In the genomic region with DNA sequence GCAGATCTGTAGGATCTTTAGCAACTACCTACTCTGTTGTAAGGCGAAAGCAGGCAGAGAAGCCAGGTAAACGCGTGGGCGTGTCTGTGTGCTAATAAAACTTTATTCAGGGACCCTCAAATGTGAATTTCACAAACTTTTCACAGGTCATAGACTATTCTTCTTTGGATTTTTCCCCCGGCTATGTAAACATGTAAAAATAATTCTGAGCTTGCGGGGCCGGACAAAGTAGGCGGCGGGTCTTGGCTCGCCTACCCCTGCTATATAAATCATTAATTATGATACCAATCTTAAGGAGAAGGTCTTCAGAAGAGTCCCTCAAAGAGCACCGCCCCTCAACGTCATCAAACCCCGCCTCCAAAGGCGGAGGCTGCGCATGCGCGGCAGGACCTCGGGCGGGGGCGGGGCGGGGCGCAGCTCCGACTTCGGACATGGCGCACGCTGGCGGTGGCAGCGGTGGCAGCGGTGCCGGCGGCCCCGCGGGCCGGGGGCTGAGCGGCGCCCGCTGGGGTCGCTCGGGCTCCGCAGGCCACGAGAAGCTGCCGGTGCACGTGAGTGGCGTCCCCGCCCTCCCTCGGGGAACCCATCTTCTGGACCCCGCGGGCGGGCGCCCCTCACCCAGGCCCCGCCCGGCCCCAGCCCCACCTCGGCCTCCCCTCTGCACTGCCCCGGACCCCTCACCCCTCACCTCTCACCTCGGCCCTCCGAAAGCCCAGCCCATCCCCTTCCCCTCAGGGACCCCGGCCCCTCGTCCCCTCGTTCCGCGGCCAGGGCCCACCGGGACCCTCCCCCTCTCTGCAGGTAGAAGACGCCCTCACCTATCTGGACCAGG, we compare ENCODE assay signal across 8 cellular contexts. TPM values are rescaled to one million over a fixed set of nuclear protein-coding genes. Genes with fewer than 3 reads are reported as not detected.
DNase-seq lines count a peak whose midpoint lies in the region; ATAC-seq, FAIRE-seq and TF ChIP-seq lines count a peak whose summit lies in the region.

A gene with protein sequence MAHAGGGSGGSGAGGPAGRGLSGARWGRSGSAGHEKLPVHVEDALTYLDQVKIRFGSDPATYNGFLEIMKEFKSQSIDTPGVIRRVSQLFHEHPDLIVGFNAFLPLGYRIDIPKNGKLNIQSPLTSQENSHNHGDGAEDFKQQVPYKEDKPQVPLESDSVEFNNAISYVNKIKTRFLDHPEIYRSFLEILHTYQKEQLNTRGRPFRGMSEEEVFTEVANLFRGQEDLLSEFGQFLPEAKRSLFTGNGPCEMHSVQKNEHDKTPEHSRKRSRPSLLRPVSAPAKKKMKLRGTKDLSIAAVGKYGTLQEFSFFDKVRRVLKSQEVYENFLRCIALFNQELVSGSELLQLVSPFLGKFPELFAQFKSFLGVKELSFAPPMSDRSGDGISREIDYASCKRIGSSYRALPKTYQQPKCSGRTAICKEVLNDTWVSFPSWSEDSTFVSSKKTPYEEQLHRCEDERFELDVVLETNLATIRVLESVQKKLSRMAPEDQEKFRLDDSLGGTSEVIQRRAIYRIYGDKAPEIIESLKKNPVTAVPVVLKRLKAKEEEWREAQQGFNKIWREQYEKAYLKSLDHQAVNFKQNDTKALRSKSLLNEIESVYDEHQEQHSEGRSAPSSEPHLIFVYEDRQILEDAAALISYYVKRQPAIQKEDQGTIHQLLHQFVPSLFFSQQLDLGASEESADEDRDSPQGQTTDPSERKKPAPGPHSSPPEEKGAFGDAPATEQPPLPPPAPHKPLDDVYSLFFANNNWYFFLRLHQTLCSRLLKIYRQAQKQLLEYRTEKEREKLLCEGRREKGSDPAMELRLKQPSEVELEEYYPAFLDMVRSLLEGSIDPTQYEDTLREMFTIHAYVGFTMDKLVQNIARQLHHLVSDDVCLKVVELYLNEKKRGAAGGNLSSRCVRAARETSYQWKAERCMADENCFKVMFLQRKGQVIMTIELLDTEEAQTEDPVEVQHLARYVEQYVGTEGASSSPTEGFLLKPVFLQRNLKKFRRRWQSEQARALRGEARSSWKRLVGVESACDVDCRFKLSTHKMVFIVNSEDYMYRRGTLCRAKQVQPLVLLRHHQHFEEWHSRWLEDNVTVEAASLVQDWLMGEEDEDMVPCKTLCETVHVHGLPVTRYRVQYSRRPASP (plus strand): TSS at position 409 of the 832 bp plus-strand sequence. CDS start 23 bp downstream, at position 432.

- no peak for FAIRE-seq in bronchial epithelial cell (lab: Jason Lieb, UNC)

- no peaks in the 10 kb centered on the region for H3K27me3 ChIP-seq in bronchial epithelial cell (ENCODE audit: control insufficient read depth, insufficient read depth, low read length)

- DNase-seq in DMS79 treated with DMSO at 0.1 percent for 48 hours (lab: John Stamatoyannopoulos, UW): peak; percentile 71
- DNase-seq in NCI-H226: peak; percentile 75
- DNase-seq in activated CD4-positive, CD25-positive, alpha-beta regulatory T cell (lab: John Stamatoyannopoulos, UW): peak; percentile 74 to 80 (median 79)
- DNase-seq in bronchial epithelial cell (ENCODE audit: low read depth): peak; percentile 70
- peak; percentile 96 for DNase-seq in iPS-NIHi11 (ENCODE audit: low spot score)

- peak within 1 kb of the TSS; percentile 63 to 97 (median 90) for H3K27ac ChIP-seq in skin epidermis

- peaks cover 14% of the 10 kb centered on the region for H3K36me3 ChIP-seq in bronchial epithelial cell (ENCODE audit: control insufficient read depth, insufficient read depth, low read length)

- ATAC-seq in HG02763 (IDR thresholded peaks at IDR 0.05; ENCODE audit: unreplicated experiment): peak; percentile 76
- ATAC-seq in HG03520 (IDR thresholded peaks at IDR 0.05; ENCODE audit: unreplicated experiment): no peak

- H3K4me3 ChIP-seq in bronchial epithelial cell (ENCODE audit: low read depth, low read length) (peak within 1 kb of the TSS; percentile 94), skin epidermis (peak within 1 kb of the TSS; percentile 79 to 99 (median 86))

- no peak for TF ChIP-seq CTCF in bronchial epithelial cell (IDR thresholded peaks at IDR 0.05; ENCODE audit: insufficient read depth, low read length, severe bottlenecking)

RNA-seq across cellular contexts. Expression of the gene that starts here (rescaled TPM):
- total RNA-seq in bronchial epithelial cell: 18.4 and 28.8 TPM in 2 replicates
